Comparison of ENCODE assay signal across 9 cellular contexts in the genomic region with DNA sequence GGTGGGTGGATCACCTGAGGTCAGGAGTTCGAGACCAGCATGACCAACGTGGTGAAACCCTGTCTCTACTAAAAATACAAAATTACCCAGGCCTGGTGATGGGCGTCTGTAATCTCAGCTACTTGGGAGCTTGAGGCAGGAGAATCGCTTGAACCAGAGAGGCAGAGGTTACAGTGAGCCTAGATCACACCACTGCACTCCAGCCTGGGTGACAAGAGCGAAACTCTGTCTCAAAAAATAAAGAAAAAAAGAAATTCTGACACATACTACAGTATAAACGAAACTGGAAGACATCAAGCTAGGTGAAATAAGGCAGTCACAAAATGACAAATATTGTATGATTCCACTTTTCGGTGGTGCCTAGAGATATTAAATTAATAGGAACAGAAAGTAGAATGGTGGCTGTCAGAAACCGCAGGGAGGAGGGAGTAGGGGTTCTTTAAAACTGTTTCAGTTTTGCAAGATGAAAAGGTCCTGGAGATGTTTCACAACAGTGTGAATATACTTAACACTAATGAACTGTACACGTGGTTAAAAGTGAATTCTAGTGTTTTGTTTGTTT. TPM values are rescaled to one million over a fixed set of nuclear protein-coding genes. Genes with fewer than 3 reads are reported as not detected.
DNase-seq lines count a peak whose midpoint lies in the region; ATAC-seq, FAIRE-seq and TF ChIP-seq lines count a peak whose summit lies in the region.
"Had no signal": no experiment of that assay in that cellular context is flagged by ENCODE, and none has a peak within 500 bp of the region (broad histone marks: within the 10 kb centered on the region; RNA-seq: fewer than 3 reads in every experiment).

No MANE protein-coding gene starts in this region.

- peak overlapping the region; percentile 76 for H3K4me2 ChIP-seq in GM12878 (ENCODE audit: control insufficient read depth, insufficient read depth)

- in situ Hi-C loops in GM12878 (cut with MboI), result no loop called here

- TF ChIP-seq RAD21 in GM12878 (IDR thresholded peaks at IDR 0.05; ENCODE audit: insufficient read depth, low read depth, low read length), result no peak

- 0% methylated on average over 9 of the region's 9 CpGs for WGBS in GM12878 (ENCODE audit: insufficient coverage, insufficient replicate concordance, low lambda C conversion rate, missing lambda C conversion rate)

- no peaks in the 10 kb centered on the region for H3K27me3 ChIP-seq in GM12878 (replicated peaks in 1 of 2; ENCODE audit: control insufficient read depth in 2 of 2, insufficient read depth in 2 of 2, low read length in 1 of 2)
- no peaks in the 10 kb centered on the region for H3K27me3 ChIP-seq in effector memory CD4-positive, alpha-beta T cell (replicated peaks; ENCODE audit: control insufficient read depth, insufficient read depth, low read length, poor library complexity, severe bottlenecking)
- H3K27me3 ChIP-seq: pancreas had no signal

- peak; percentile 98 for FAIRE-seq in GM12878 (lab: Jason Lieb, UNC)
- FAIRE-seq: pancreas had no signal

- peak overlapping the region; percentile 58; the same call in 1 of the 2 replicates for H3K9ac ChIP-seq in GM12878 (ENCODE audit: control insufficient read depth, insufficient read depth, low read length)

- peak; percentile 63 to 92; a peak in 2 of 4 replicates for TF ChIP-seq EP300 in GM12878 (IDR thresholded peaks at IDR 0.05; ENCODE audit: borderline replicate concordance in 1 of 2, control insufficient read depth in 1 of 2, low read depth in 2 of 2, low read length in 2 of 2)

- H3K79me2 ChIP-seq in GM12878 (ENCODE audit: control insufficient read depth, insufficient read depth, low read length), result no peaks in the 10 kb centered on the region

- H3K4me3 ChIP-seq in Jurkat, Clone E6-1 (ENCODE audit: low read length), result no peak overlapping the region
- H3K4me3 ChIP-seq in GM12878, result peak overlapping the region; percentile 43; the same call in 1 of the 2 replicates
- no peak overlapping the region for H3K4me3 ChIP-seq in effector memory CD4-positive, alpha-beta T cell (ENCODE audit: insufficient read depth, low read depth, low read length, poor library complexity, severe bottlenecking)
- no peak overlapping the region for H3K4me3 ChIP-seq in coronary artery
- H3K4me3 ChIP-seq: pancreas had no signal

- POLR2A ChIA-PET in GM12878 (lab: Charles Lee), result interaction anchor here (0.8 to 3.7 kb wide), 13 partner anchors 11 to 151 kb away, joined by 3 to 33 read pairs (median 4); partner anchors contain the start of gene PPP1R35

- DNase-seq in GM10266 (ENCODE audit: extremely low spot score) (peak; percentile 67), GM12878 (ENCODE audit: low read depth, low spot score) (peak; percentile 93), posterior cingulate gyrus (no peak), coronary artery (ENCODE audit: low spot score) (no peak), caudate nucleus (lab: John Stamatoyannopoulos, UW) (no peak)
- peak; percentile 51 for DNase-seq in Jurkat, Clone E6-1 (ENCODE audit: low read depth, low spot score)
- DNase-seq in effector memory CD4-positive, alpha-beta T cell, result no peak
- DNase-seq: pancreas had no signal

- H3K4me1 ChIP-seq in GM12878 (ENCODE audit: control insufficient read depth, insufficient read depth, low read length), result peaks cover 33% of the 10 kb centered on the region
- no peaks in the 10 kb centered on the region for H3K4me1 ChIP-seq in effector memory CD4-positive, alpha-beta T cell (ENCODE audit: control insufficient read depth, insufficient read depth, low read length, poor library complexity, severe bottlenecking)
- H3K4me1 ChIP-seq: pancreas had no signal

- no peak for TF ChIP-seq CTCF in GM10266 (IDR thresholded peaks at IDR 0.05; ENCODE audit: control insufficient read depth, insufficient read depth, low read depth, missing control alignments)
- TF ChIP-seq CTCF in GM12878 (IDR thresholded peaks at IDR 0.05 in 2 of 3, conservative IDR thresholded peaks at IDR 0.05 in 1 of 3; ENCODE audit: control insufficient read depth in 2 of 3, extremely low read depth in 1 of 3, insufficient read depth in 1 of 3, low read depth in 3 of 3, low read length in 3 of 3), result no peak
- TF ChIP-seq CTCF in coronary artery (IDR thresholded peaks at IDR 0.05), result no peak

- H3K36me3 ChIP-seq in GM12878 (ENCODE audit: control insufficient read depth in 2 of 2, insufficient read depth in 2 of 2, low read length in 1 of 2), result no peaks in the 10 kb centered on the region
- H3K36me3 ChIP-seq in effector memory CD4-positive, alpha-beta T cell (ENCODE audit: control insufficient read depth, insufficient read depth, low read length), result no peaks in the 10 kb centered on the region
- H3K36me3 ChIP-seq: pancreas had no signal

- no peaks in the 10 kb centered on the region for H4K20me1 ChIP-seq in GM12878 (ENCODE audit: control insufficient read depth, insufficient read depth)

- ATAC-seq in GM21447 (IDR thresholded peaks at IDR 0.05; ENCODE audit: unreplicated experiment), result peak; percentile 92
- ATAC-seq in GM12878, result peak; percentile 92

- H3K27ac ChIP-seq in GM12878 (ENCODE audit: control insufficient read depth, insufficient read depth), result peak overlapping the region; percentile 72
- H3K27ac ChIP-seq in effector memory CD4-positive, alpha-beta T cell (ENCODE audit: insufficient read depth, low read length, poor library complexity, severe bottlenecking), result no peak overlapping the region
- no peak overlapping the region for H3K27ac ChIP-seq in coronary artery
- H3K27ac ChIP-seq in caudate nucleus (ENCODE audit: low read depth, low read length), result no peak overlapping the region
- H3K27ac ChIP-seq: pancreas had no signal

- no peak for TF ChIP-seq POLR2A in GM12878 (IDR thresholded peaks at IDR 0.05; ENCODE audit: low read depth, low read length)

- intact Hi-C loops in GM12878 (cut with micrococcal nuclease; ENCODE audit: unreplicated experiment) (loop anchor here (1.0 to 2.0 kb wide), 3 partner anchors 22 to 33 kb away; partner anchors contain the start of gene MEPCE), posterior cingulate gyrus (cut with DNase I) (no loop called here)

- no TSS peak for BruUV-seq in GM12878 (replicated peaks; lab: Mats Ljungman, UMichigan)

- H2AFZ ChIP-seq in GM12878 (ENCODE audit: control insufficient read depth, low read depth, low read length), result no peak overlapping the region; the same call in 1 of the 2 replicates

- SMC1A ChIA-PET in GM12878 (lab: Charles Lee; ENCODE audit: uncharacterized antibody, unreplicated experiment), result interaction anchor here (0.7 to 3.9 kb wide), 14 partner anchors 10 to 44 kb away, joined by 3 to 30 read pairs (median 6); no protein-coding TSS in a partner anchor

- RAD21 ChIA-PET in GM12878 (lab: Charles Lee; ENCODE audit: unreplicated experiment), result interaction anchor here (0.6 to 3.6 kb wide), 10 partner anchors 9 to 32 kb away, joined by 3 to 27 read pairs (median 4); partner anchors contain the start of gene ZCWPW1

- no peaks in the 10 kb centered on the region for H3K9me3 ChIP-seq in GM12878 (replicated peaks; ENCODE audit: control insufficient read depth, insufficient read depth, low read length)
- H3K9me3 ChIP-seq in effector memory CD4-positive, alpha-beta T cell (ENCODE audit: control insufficient read depth, low read length), result no peaks in the 10 kb centered on the region
- H3K9me3 ChIP-seq: pancreas had no signal

- CTCF ChIA-PET in GM12878 (lab: Yijun Ruan, JAX), result interaction anchor here (1.0 to 3.6 kb wide), 12 partner anchors 9 to 729 kb away, joined by 3 to 25 read pairs (median 4); no protein-coding TSS in a partner anchor

RNA-seq across cellular contexts. Expression of gene PILRA, which starts 23.2 kb away (rescaled TPM):
- polyA plus RNA-seq in Jurkat, Clone E6-1 (2012; ENCODE audit: insufficient read depth, insufficient read length), result 1.4 TPM
- total RNA-seq in GM12878 (2013; cell fraction: nucleolus; rRNA removed), result 51.4 and 53.5 TPM in 2 replicates
- total RNA-seq in GM12878 (2014; rRNA removed) (9.0 and 10.1 TPM in 2 replicates), GM12878 (2014; rRNA removed; fragmentation: Illumina TruSeq; extraction: Trizol) (10.8 and 11.1 TPM in 2 replicates), GM12878 (2021) (7.0 and 7.5 TPM in 2 replicates)
- polyA plus RNA-seq in GM12878 (2011; ENCODE audit: low read depth), result 2.1 TPM
- polyA plus RNA-seq in GM12878 (2011; rRNA removed) (30.2 and 43.3 TPM in 2 replicates), GM12878 (2014; fragmentation: Illumina TruSeq; extraction: Trizol) (12.0 and 14.2 TPM in 2 replicates), GM12878 (2014; fragmentation: Nextera tagmentation; extraction: Ambion mirVana) (10 to 100 TPM; 12.2 to 13.5 TPM), GM12878 (2014; rRNA removed) (12.7 and 15.2 TPM in 2 replicates), GM12878 (2016; fragmentation: Nextera tagmentation; extraction: Ambion mirVana) (1 to 10 TPM; 6.6 to 7.2 TPM)
- 77.4 and 79.8 TPM in 2 replicates for polyA plus RNA-seq in GM12878 (2011; cell fraction: cytosol; rRNA removed)
- 35.6 and 39.5 TPM in 2 replicates for polyA plus RNA-seq in GM12878 (2011; cell fraction: nucleus; rRNA removed)
- 4.9 and 7.0 TPM in 2 replicates for polyA plus RNA-seq in GM12878 (2012)
- 37.6 and 58.1 TPM in 2 replicates for polyA minus RNA-seq in GM12878 (2011; rRNA and poly(A)+ RNA removed)
- polyA minus RNA-seq in GM12878 (2011; cell fraction: cytosol; rRNA and poly(A)+ RNA removed), result 8.8 and 9.1 TPM in 2 replicates
- polyA minus RNA-seq in GM12878 (2011; cell fraction: nucleus; rRNA and poly(A)+ RNA removed), result 28.2 and 40.5 TPM in 2 replicates

RNA-seq across cellular contexts. Expression of gene ZCWPW1, which starts 32.0 kb away (rescaled TPM):
- polyA plus RNA-seq in Jurkat, Clone E6-1 (2012; ENCODE audit: insufficient read depth, insufficient read length), result 6.2 TPM
- total RNA-seq in GM12878 (2013; cell fraction: nucleolus; rRNA removed), result 6.6 and 6.8 TPM in 2 replicates
- total RNA-seq in GM12878 (2014; rRNA removed), result 2.5 and 3.8 TPM in 2 replicates
- total RNA-seq in GM12878 (2014; rRNA removed; fragmentation: Illumina TruSeq; extraction: Trizol), result 3.8 and 4.4 TPM in 2 replicates
- 3.3 and 3.7 TPM in 2 replicates for total RNA-seq in GM12878 (2021)
- polyA plus RNA-seq in GM12878 (2011; ENCODE audit: low read depth), result 4.2 TPM
- polyA plus RNA-seq in GM12878 (2011; rRNA removed), result 2.9 and 4.6 TPM in 2 replicates
- polyA plus RNA-seq in GM12878 (2011; cell fraction: cytosol; rRNA removed), result 2.3 and 3.0 TPM in 2 replicates
- 6.2 and 7.2 TPM in 2 replicates for polyA plus RNA-seq in GM12878 (2011; cell fraction: nucleus; rRNA removed)
- 3.7 and 4.0 TPM in 2 replicates for polyA plus RNA-seq in GM12878 (2012)
- 3.9 and 4.3 TPM in 2 replicates for polyA plus RNA-seq in GM12878 (2014; fragmentation: Illumina TruSeq; extraction: Trizol)
- polyA plus RNA-seq in GM12878 (2014; fragmentation: Nextera tagmentation; extraction: Ambion mirVana), result 1 to 10 TPM; 1.3 to 2.3 TPM
- 4.4 and 5.1 TPM in 2 replicates for polyA plus RNA-seq in GM12878 (2014; rRNA removed)
- polyA plus RNA-seq in GM12878 (2016; fragmentation: Nextera tagmentation; extraction: Ambion mirVana), result 1 to 10 TPM; 3.5 to 3.9 TPM
- 1.5 and 2.0 TPM in 2 replicates for polyA minus RNA-seq in GM12878 (2011; rRNA and poly(A)+ RNA removed)
- polyA minus RNA-seq in GM12878 (2011; cell fraction: cytosol; rRNA and poly(A)+ RNA removed), result 1.3 and 2.1 TPM in 2 replicates
- 1.8 and 1.9 TPM in 2 replicates for polyA minus RNA-seq in GM12878 (2011; cell fraction: nucleus; rRNA and poly(A)+ RNA removed)

RNA-seq across cellular contexts. Expression of gene MEPCE, which starts 33.1 kb away (rescaled TPM):
- polyA plus RNA-seq in Jurkat, Clone E6-1 (2012; ENCODE audit: insufficient read depth, insufficient read length), result 57.8 TPM
- total RNA-seq in GM12878 (2013; cell fraction: nucleolus; rRNA removed), result 21.3 and 27.2 TPM in 2 replicates
- total RNA-seq in GM12878 (2014; rRNA removed), result 33.8 and 39.6 TPM in 2 replicates
- 22.8 and 26.0 TPM in 2 replicates for total RNA-seq in GM12878 (2014; rRNA removed; fragmentation: Illumina TruSeq; extraction: Trizol)
- 46.0 and 48.0 TPM in 2 replicates for total RNA-seq in GM12878 (2021)
- polyA plus RNA-seq in GM12878 (2011; ENCODE audit: low read depth), result 17.6 TPM
- polyA plus RNA-seq in GM12878 (2011; rRNA removed), result 9.1 and 16.2 TPM in 2 replicates
- polyA plus RNA-seq in GM12878 (2011; cell fraction: cytosol; rRNA removed), result 17.2 and 23.4 TPM in 2 replicates
- 33.6 and 46.8 TPM in 2 replicates for polyA plus RNA-seq in GM12878 (2011; cell fraction: nucleus; rRNA removed)
- 31.5 and 32.5 TPM in 2 replicates for polyA plus RNA-seq in GM12878 (2012)
- 15.1 and 35.8 TPM in 2 replicates for polyA plus RNA-seq in GM12878 (2014; fragmentation: Illumina TruSeq; extraction: Trizol)
- polyA plus RNA-seq in GM12878 (2014; fragmentation: Nextera tagmentation; extraction: Ambion mirVana), result 10 to 100 TPM in 1 of 2 experiments, 1 to 10 TPM in 1; 8.2 to 12.6 TPM
- polyA plus RNA-seq in GM12878 (2014; rRNA removed), result 32.3 and 42.0 TPM in 2 replicates
- 10 to 100 TPM; 14.9 to 18.1 TPM for polyA plus RNA-seq in GM12878 (2016; fragmentation: Nextera tagmentation; extraction: Ambion mirVana)
- 23.3 and 38.0 TPM in 2 replicates for polyA minus RNA-seq in GM12878 (2011; rRNA and poly(A)+ RNA removed)
- polyA minus RNA-seq in GM12878 (2011; cell fraction: cytosol; rRNA and poly(A)+ RNA removed), result 12.3 and 15.0 TPM in 2 replicates
- polyA minus RNA-seq in GM12878 (2011; cell fraction: nucleus; rRNA and poly(A)+ RNA removed), result 23.2 and 40.4 TPM in 2 replicates

RNA-seq across cellular contexts. Expression of gene PILRB, which starts 38.6 kb away (rescaled TPM):
- polyA plus RNA-seq in Jurkat, Clone E6-1 (2012; ENCODE audit: insufficient read depth, insufficient read length), result 43.4 TPM
- 77.2 and 88.6 TPM in 2 replicates for total RNA-seq in GM12878 (2013; cell fraction: nucleolus; rRNA removed)
- 23.9 and 24.0 TPM in 2 replicates for total RNA-seq in GM12878 (2014; rRNA removed)
- 13.2 TPM in 2 replicates for total RNA-seq in GM12878 (2014; rRNA removed; fragmentation: Illumina TruSeq; extraction: Trizol)
- 23.1 and 24.1 TPM in 2 replicates for total RNA-seq in GM12878 (2021)
- polyA plus RNA-seq in GM12878 (2011; ENCODE audit: low read depth), result 5.1 TPM
- 14.9 and 35.9 TPM in 2 replicates for polyA plus RNA-seq in GM12878 (2011; rRNA removed)
- polyA plus RNA-seq in GM12878 (2011; cell fraction: cytosol; rRNA removed), result 25.1 and 44.7 TPM in 2 replicates
- polyA plus RNA-seq in GM12878 (2011; cell fraction: nucleus; rRNA removed), result 499 and 556 TPM in 2 replicates
- polyA plus RNA-seq in GM12878 (2012), result 15.1 and 17.8 TPM in 2 replicates
- 16.9 and 26.5 TPM in 2 replicates for polyA plus RNA-seq in GM12878 (2014; fragmentation: Illumina TruSeq; extraction: Trizol)
- 1 to 10 TPM; 2.6 to 5.6 TPM for polyA plus RNA-seq in GM12878 (2014; fragmentation: Nextera tagmentation; extraction: Ambion mirVana)
- 50.3 and 55.4 TPM in 2 replicates for polyA plus RNA-seq in GM12878 (2014; rRNA removed)
- 10 to 100 TPM; 18.6 to 20.1 TPM for polyA plus RNA-seq in GM12878 (2016; fragmentation: Nextera tagmentation; extraction: Ambion mirVana)
- 8.9 and 25.0 TPM in 2 replicates for polyA minus RNA-seq in GM12878 (2011; rRNA and poly(A)+ RNA removed)
- polyA minus RNA-seq in GM12878 (2011; cell fraction: cytosol; rRNA and poly(A)+ RNA removed), result 4.8 and 5.7 TPM in 2 replicates
- 26.7 and 66.3 TPM in 2 replicates for polyA minus RNA-seq in GM12878 (2011; cell fraction: nucleus; rRNA and poly(A)+ RNA removed)

RNA-seq across cellular contexts. Expression of gene PPP1R35, which starts 39.8 kb away (rescaled TPM):
- polyA plus RNA-seq in Jurkat, Clone E6-1 (2012; ENCODE audit: insufficient read depth, insufficient read length), result 88.7 TPM
- total RNA-seq in GM12878 (2013; cell fraction: nucleolus; rRNA removed), result 12.0 and 12.4 TPM in 2 replicates
- total RNA-seq in GM12878 (2014; rRNA removed) (51.3 and 55.5 TPM in 2 replicates), GM12878 (2014; rRNA removed; fragmentation: Illumina TruSeq; extraction: Trizol) (14.1 and 19.6 TPM in 2 replicates), GM12878 (2021) (58.1 and 61.0 TPM in 2 replicates)
- 6.0 TPM for polyA plus RNA-seq in GM12878 (2011; ENCODE audit: low read depth)
- polyA plus RNA-seq in GM12878 (2011; rRNA removed) (7.9 and 15.2 TPM in 2 replicates), GM12878 (2014; fragmentation: Illumina TruSeq; extraction: Trizol) (0.52 and 5.2 TPM in 2 replicates), GM12878 (2014; fragmentation: Nextera tagmentation; extraction: Ambion mirVana) (1 to 10 TPM; 1.8 to 9.9 TPM), GM12878 (2014; rRNA removed) (62.5 and 70.4 TPM in 2 replicates), GM12878 (2016; fragmentation: Nextera tagmentation; extraction: Ambion mirVana) (10 to 100 TPM in 1 of 2 experiments, 1 to 10 TPM in 1; 4.0 to 56.3 TPM)
- polyA plus RNA-seq in GM12878 (2011; cell fraction: cytosol; rRNA removed), result 19.4 and 34.8 TPM in 2 replicates
- 54.8 and 58.1 TPM in 2 replicates for polyA plus RNA-seq in GM12878 (2011; cell fraction: nucleus; rRNA removed)
- 31.2 and 32.0 TPM in 2 replicates for polyA plus RNA-seq in GM12878 (2012)
- 2.0 and 4.9 TPM in 2 replicates for polyA minus RNA-seq in GM12878 (2011; rRNA and poly(A)+ RNA removed)
- 6.9 and 9.5 TPM in 2 replicates for polyA minus RNA-seq in GM12878 (2011; cell fraction: cytosol; rRNA and poly(A)+ RNA removed)
- polyA minus RNA-seq in GM12878 (2011; cell fraction: nucleus; rRNA and poly(A)+ RNA removed), result 5.9 and 9.7 TPM in 2 replicates

Comparison
In these comparisons a context has a peak if more than half of its experiments do, and no peak if none do; other contexts are left out.
1. DNase-seq: peak in GM10266 (single experiment), Jurkat, Clone E6-1 (single experiment) and GM12878 (single experiment); none in posterior cingulate gyrus (0 of 10), effector memory CD4-positive, alpha-beta T cell (0 of 3), coronary artery (single experiment) and caudate nucleus (0 of 61).